In genomic region chrX:101442095-101442494, GRCh38 we compare ENCODE assay signal across 20 cellular contexts. TPM values are rescaled to one million over a fixed set of nuclear protein-coding genes. Genes with fewer than 3 reads are reported as not detected.
DNase-seq lines count a peak whose midpoint lies in the region; ATAC-seq and TF ChIP-seq lines count a peak whose summit lies in the region.
"Had no signal": no experiment of that assay in that cellular context is flagged by ENCODE, and none has a peak within 500 bp of the region (broad histone marks: within the 10 kb centered on the region; RNA-seq: fewer than 3 reads in every experiment).

No MANE protein-coding gene starts in this region.

- no CpG with 5 or more reads among the region's 2 CpGs for WGBS in IMR-90 (ENCODE audit: extremely low coverage in 2 of 2, insufficient read length in 1 of 2), 2 experiments
- 59% methylated on average over 2 of the region's 2 CpGs for WGBS in hepatocyte (ENCODE audit: low lambda C conversion rate, missing lambda C conversion rate)

- no peak overlapping the region for H2BK20ac ChIP-seq in IMR-90 (ENCODE audit: low read depth, low read length)

- H4K20me1 ChIP-seq in IMR-90 (ENCODE audit: insufficient read depth, low read length) (no peaks in the 10 kb centered on the region), hepatocyte (ENCODE audit: insufficient read depth, poor library complexity, severe bottlenecking) (no peaks in the 10 kb centered on the region)

- H4K5ac ChIP-seq in IMR-90 (ENCODE audit: low read depth, low read length), result no peak overlapping the region

- no peak for TF ChIP-seq RAD21 in IMR-90 (IDR thresholded peaks at IDR 0.05; ENCODE audit: low read length)

- H3K4me3 ChIP-seq in IMR-90 (ENCODE audit: insufficient read depth, low read depth, low read length) (no peak overlapping the region), hepatocyte (no peak overlapping the region)

- intact Hi-C loops in IMR-90 (cut with micrococcal nuclease), result no loop called here
- intact Hi-C loops in sciatic nerve (cut with DNase I), result no loop called here

- H2AK5ac ChIP-seq in IMR-90 (ENCODE audit: low read depth, low read length), result no peak overlapping the region

- no peaks in the 10 kb centered on the region for H3K9me2 ChIP-seq in hepatocyte (replicated peaks; ENCODE audit: insufficient read depth)

- H2AFZ ChIP-seq in IMR-90 (replicated peaks; ENCODE audit: low read length, poor library complexity), result no peak overlapping the region
- no peak overlapping the region for H2AFZ ChIP-seq in hepatocyte

- no peak overlapping the region for H3K9ac ChIP-seq in IMR-90 (ENCODE audit: low read depth, low read length)
- H3K9ac ChIP-seq: KMS-11 had no signal

- dilution Hi-C loops in IMR-90 (cut with HindIII; ENCODE audit: low sequenced_read_pairs, unreplicated experiment), result no loop called here

- no peak overlapping the region for H2AK9ac ChIP-seq in IMR-90 (replicated peaks; ENCODE audit: low read depth, low read length, poor library complexity)

- CTCF ChIA-PET in IMR-90 (lab: Yijun Ruan, JAX), result no interaction called here

- H3K79me1 ChIP-seq in IMR-90 (ENCODE audit: low read depth in 1 of 2, low read length in 2 of 2), result no peaks in the 10 kb centered on the region

- no peak overlapping the region for H3K23ac ChIP-seq in IMR-90 (ENCODE audit: low read depth, low read length)

- H3K79me2 ChIP-seq in hepatocyte, result no peaks in the 10 kb centered on the region

- no peak overlapping the region for H3K14ac ChIP-seq in IMR-90 (replicated peaks; ENCODE audit: low read depth, low read length)

- no peak for TF ChIP-seq POLR2A in IMR-90 (IDR thresholded peaks at IDR 0.05; ENCODE audit: low read depth, low read length)

- peak; percentile 21; the same call in 1 of the 2 replicates for ATAC-seq in IMR-90 (ENCODE audit: low read depth)
- ATAC-seq in sciatic nerve, result peak; percentile 42
- ATAC-seq in HG03457 (IDR thresholded peaks at IDR 0.05; ENCODE audit: unreplicated experiment), result no peak

- no peak overlapping the region for H2BK120ac ChIP-seq in IMR-90 (ENCODE audit: low read depth, low read length)

- in situ Hi-C loops in IMR-90 (cut with MboI; ENCODE audit: low sequenced_read_pairs), result no loop called here

- H3K4ac ChIP-seq in IMR-90 (ENCODE audit: low read depth, low read length), result no peak overlapping the region

- peaks cover 3% of the 10 kb centered on the region; the same call in 1 of the 2 replicates for H3K9me1 ChIP-seq in IMR-90 (ENCODE audit: insufficient read depth, low read length)

- H4K91ac ChIP-seq in IMR-90 (ENCODE audit: insufficient read depth, low read depth, low read length), result no peak overlapping the region

- H4K8ac ChIP-seq in IMR-90 (ENCODE audit: low read depth in 2 of 2, low read length in 2 of 2), result no peak overlapping the region

- POLR2A ChIA-PET in IMR-90 (lab: Charles Lee; ENCODE audit: unreplicated experiment), result no interaction called here

- no peak overlapping the region for H2BK15ac ChIP-seq in IMR-90 (ENCODE audit: low read depth, low read length)

- H3K27me3 ChIP-seq in IMR-90 (ENCODE audit: control insufficient read depth, insufficient read depth, low read length), result no peaks in the 10 kb centered on the region
- no peaks in the 10 kb centered on the region for H3K27me3 ChIP-seq in hepatocyte

- no peak overlapping the region for H3K56ac ChIP-seq in IMR-90 (ENCODE audit: extremely low read depth, insufficient read depth, low read length)

- H3K4me1 ChIP-seq in IMR-90 (ENCODE audit: control insufficient read depth, insufficient read depth, low read length), result no peaks in the 10 kb centered on the region
- no peaks in the 10 kb centered on the region for H3K4me1 ChIP-seq in hepatocyte (ENCODE audit: insufficient read depth)

- no TSS peak for BruUV-seq in IMR-90 (replicated peaks; lab: Mats Ljungman, UMichigan)

- no peak overlapping the region for H2BK5ac ChIP-seq in IMR-90 (ENCODE audit: low read depth, low read length, poor library complexity, severe bottlenecking)

- H3K36me3 ChIP-seq in IMR-90 (ENCODE audit: control insufficient read depth, insufficient read depth, low read length) (peaks cover 4% of the 10 kb centered on the region; the same call in 1 of the 2 replicates), hepatocyte (replicated peaks; ENCODE audit: insufficient read depth, low read depth) (no peaks in the 10 kb centered on the region)

- no peak overlapping the region for H3K18ac ChIP-seq in IMR-90 (ENCODE audit: low read depth, low read length)

- no peaks in the 10 kb centered on the region for H3K9me3 ChIP-seq in IMR-90 (ENCODE audit: control insufficient read depth, insufficient read depth, low read length)
- H3K9me3 ChIP-seq in hepatocyte (ENCODE audit: low read depth), result no peaks in the 10 kb centered on the region

- TF ChIP-seq CTCF in IMR-90 (conservative IDR thresholded peaks at IDR 0.05; ENCODE audit: low read depth, low read length) (no peak), hepatocyte (IDR thresholded peaks at IDR 0.05; ENCODE audit: poor library complexity) (no peak)

- H3K27ac ChIP-seq in IMR-90 (ENCODE audit: insufficient read depth, low read length), result no peak overlapping the region
- H3K27ac ChIP-seq in hepatocyte, result peak overlapping the region; percentile 37
- H3K27ac ChIP-seq: KMS-11 had no signal

- H3K4me2 ChIP-seq in IMR-90 (ENCODE audit: low read depth, low read length) (no peak overlapping the region), hepatocyte (no peak overlapping the region)
- H3K4me2 ChIP-seq: KMS-11 had no signal

- DNase-seq in IMR-90, result no peak
- DNase-seq in amniotic epithelial cell (ENCODE audit: low read depth), result peak; percentile 95
- DNase-seq in hepatocyte (ENCODE audit: low spot score), result peak; percentile 23
- DNase-seq in sciatic nerve (ENCODE audit: low spot score), result no peak
- no peak for DNase-seq in NCI-H146 (lab: John Stamatoyannopoulos, UW)
- no peak for DNase-seq in NOMO-1 (lab: John Stamatoyannopoulos, UW; ENCODE audit: unreplicated experiment in 2 of 2)
- DNase-seq: CD4-positive, CD25-positive, alpha-beta regulatory T cell; DMS79; H7; HFFc6; NCI-H1092 treated with DMSO at 0.1 percent for 48 hours; NCI-H1436 treated with DMSO at 0.1 percent for 48 hours; NCI-H2081; NCI-H2171; NCI-H446; NCI-H526 treated with DMSO at 0.1 percent for 48 hours; SHP77 had no signal

TF ChIP-seq in IMR-90, 13 proteins besides CTCF, POLR2A, EP300 and RAD21 (continues in another document):
- TF ChIP-seq CEBPB (IDR thresholded peaks at IDR 0.05; ENCODE audit: low read depth, low read length), result no peak
- no peak for TF ChIP-seq SMC3 (IDR thresholded peaks at IDR 0.05; ENCODE audit: low read depth, low read length)
- no peak for TF ChIP-seq RFX5 (IDR thresholded peaks at IDR 0.05; ENCODE audit: low read depth, low read length)
- TF ChIP-seq NFE2L2 (IDR thresholded peaks at IDR 0.05; ENCODE audit: low read depth, low read length), result no peak
- TF ChIP-seq MAFK (IDR thresholded peaks at IDR 0.05; ENCODE audit: low read depth, low read length), result no peak
- no peak for TF ChIP-seq BHLHE40 (IDR thresholded peaks at IDR 0.05; ENCODE audit: low read depth, low read length)
- TF ChIP-seq FOS (IDR thresholded peaks at IDR 0.05; ENCODE audit: low read depth, low read length), result no peak
- no peak for TF ChIP-seq RCOR1 (IDR thresholded peaks at IDR 0.05; ENCODE audit: insufficient replicate concordance, low read length)
- TF ChIP-seq, protein P1, sequence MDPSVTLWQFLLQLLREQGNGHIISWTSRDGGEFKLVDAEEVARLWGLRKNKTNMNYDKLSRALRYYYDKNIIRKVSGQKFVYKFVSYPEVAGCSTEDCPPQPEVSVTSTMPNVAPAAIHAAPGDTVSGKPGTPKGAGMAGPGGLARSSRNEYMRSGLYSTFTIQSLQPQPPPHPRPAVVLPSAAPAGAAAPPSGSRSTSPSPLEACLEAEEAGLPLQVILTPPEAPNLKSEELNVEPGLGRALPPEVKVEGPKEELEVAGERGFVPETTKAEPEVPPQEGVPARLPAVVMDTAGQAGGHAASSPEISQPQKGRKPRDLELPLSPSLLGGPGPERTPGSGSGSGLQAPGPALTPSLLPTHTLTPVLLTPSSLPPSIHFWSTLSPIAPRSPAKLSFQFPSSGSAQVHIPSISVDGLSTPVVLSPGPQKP (IDR thresholded peaks at IDR 0.05; ENCODE audit: borderline replicate concordance, low read depth, low read length), result no peak
- TF ChIP-seq CHD1 (IDR thresholded peaks at IDR 0.05; ENCODE audit: low read depth, low read length), result no peak
- no peak for TF ChIP-seq MAZ (IDR thresholded peaks at IDR 0.05; ENCODE audit: borderline replicate concordance, low read depth, low read length)

RNA-seq across cellular contexts. Expression of gene HNRNPH2, which starts 34.1 kb away (rescaled TPM):
- total RNA-seq in IMR-90 (2012; rRNA removed) (54.3 and 95.3 TPM in 2 replicates), hepatocyte (74.4 and 76.0 TPM in 2 replicates), sciatic nerve (57.9 TPM)
- polyA plus RNA-seq in IMR-90 (2012; rRNA removed) (31.4 and 42.8 TPM in 2 replicates), hepatocyte (103 and 112 TPM in 2 replicates)
- 5.2 and 10.1 TPM in 2 replicates for polyA plus RNA-seq in IMR-90 (2012; cell fraction: cytosol; rRNA removed)
- polyA plus RNA-seq in IMR-90 (2012; cell fraction: nucleus; rRNA removed; ENCODE audit: low replicate concordance), result 1.4 and 12.2 TPM in 2 replicates

RNA-seq across cellular contexts. Expression of gene GLA, which starts 34.4 kb away (rescaled TPM):
- total RNA-seq in IMR-90 (2012; rRNA removed) (37.2 and 38.7 TPM in 2 replicates), hepatocyte (134 and 147 TPM in 2 replicates), sciatic nerve (19.9 TPM)
- polyA plus RNA-seq in IMR-90 (2012; rRNA removed) (26.4 and 27.9 TPM in 2 replicates), hepatocyte (86.4 and 96.5 TPM in 2 replicates)
- 11.8 and 15.8 TPM in 2 replicates for polyA plus RNA-seq in IMR-90 (2012; cell fraction: cytosol; rRNA removed)
- 14.3 and 57.2 TPM in 2 replicates for polyA plus RNA-seq in IMR-90 (2012; cell fraction: nucleus; rRNA removed; ENCODE audit: low replicate concordance)

RNA-seq across cellular contexts. Expression of gene ARMCX4, which starts 43.2 kb away (rescaled TPM):
- total RNA-seq in IMR-90 (2012; rRNA removed), result 2.3 and 3.1 TPM in 2 replicates
- 3.3 and 4.2 TPM in 2 replicates for polyA plus RNA-seq in IMR-90 (2012; rRNA removed)
- polyA plus RNA-seq in IMR-90 (2012; cell fraction: cytosol; rRNA removed), result 0.64 and 0.88 TPM in 2 replicates
- polyA plus RNA-seq in IMR-90 (2012; cell fraction: nucleus; rRNA removed; ENCODE audit: low replicate concordance), result 4.7 and 22.7 TPM in 2 replicates
- 5.0 and 8.3 TPM in 2 replicates for total RNA-seq in hepatocyte
- 5.2 and 6.2 TPM in 2 replicates for polyA plus RNA-seq in hepatocyte
- 34.1 TPM for total RNA-seq in sciatic nerve

RNA-seq across cellular contexts. Expression of gene RPL36A, which starts 51.3 kb away (rescaled TPM):
- total RNA-seq in IMR-90 (2012; rRNA removed) (677 and 1,679 TPM in 2 replicates), hepatocyte (2,118 and 2,358 TPM in 2 replicates), sciatic nerve (172 TPM)
- polyA plus RNA-seq in IMR-90 (2012; rRNA removed) (1,999 and 2,412 TPM in 2 replicates), hepatocyte (245 and 263 TPM in 2 replicates)
- 794 and 2,086 TPM in 2 replicates for polyA plus RNA-seq in IMR-90 (2012; cell fraction: cytosol; rRNA removed)
- 62.2 and 963 TPM in 2 replicates for polyA plus RNA-seq in IMR-90 (2012; cell fraction: nucleus; rRNA removed; ENCODE audit: low replicate concordance)

RNA-seq across cellular contexts. Expression of gene BTK, which starts 56.1 kb away (rescaled TPM):
- not detected in 2 replicates for total RNA-seq in IMR-90 (2012; rRNA removed)
- not detected in 2 replicates for polyA plus RNA-seq in IMR-90 (2012; rRNA removed)
- 0.22 TPM in 1 of 2 replicates, not detected in the other for polyA plus RNA-seq in IMR-90 (2012; cell fraction: cytosol; rRNA removed)
- 0.03 TPM in 1 of 2 replicates, not detected in the other for polyA plus RNA-seq in IMR-90 (2012; cell fraction: nucleus; rRNA removed; ENCODE audit: low replicate concordance)
- 0.70 and 0.96 TPM in 2 replicates for total RNA-seq in hepatocyte
- 0.62 and 1.4 TPM in 2 replicates for polyA plus RNA-seq in hepatocyte
- total RNA-seq in sciatic nerve, result 9.7 TPM
- total RNA-seq: HFFc6 had no signal
- polyA plus RNA-seq: BJ had no signal

Comparison
In these comparisons a context has a peak if more than half of its experiments do, and no peak if none do; other contexts are left out.
1. DNase-seq: peak in amniotic epithelial cell (single experiment) and hepatocyte (single experiment); none in IMR-90 (single experiment), sciatic nerve (single experiment), NCI-H146 (single experiment) and NOMO-1 (0 of 2).